1 cellular context compared by ENCODE assay signal in genomic region chr1:15835205-15835740, GRCh38.
TF ChIP-seq lines count a peak whose summit lies in the region.

No MANE protein-coding gene starts in this region.

TF ChIP-seq in HEK293, 187 proteins besides CTCF, POLR2A, EP300 and RAD21 (continued from another document):
- TF ChIP-seq ZNF610 (tag by site-specific recombination; IDR thresholded peaks at IDR 0.05; ENCODE audit: borderline replicate concordance) (peak; percentile 79; the same call in 1 of the 2 replicates), OSR2 (tag by site-specific recombination; IDR thresholded peaks at IDR 0.05) (peak; percentile 12), ZNF302 (tag by site-specific recombination; IDR thresholded peaks at IDR 0.05; ENCODE audit: low read depth) (no peak), ZBTB11 (tag by site-specific recombination; conservative IDR thresholded peaks at IDR 0.05; ENCODE audit: low read depth) (0 out of 2 replicates have a peak, but pooled peaks have one; percentile 29), BCL11B (tag by site-specific recombination; IDR thresholded peaks at IDR 0.05; ENCODE audit: low read depth) (no peak), ZNF660 (tag by site-specific recombination; IDR thresholded peaks at IDR 0.05) (peak; percentile 65; the same call in 1 of the 2 replicates), ZBTB10 (tag by site-specific recombination; IDR thresholded peaks at IDR 0.05) (peak; percentile 74; the same call in 1 of the 2 replicates), ZNF645 (tag by site-specific recombination; IDR thresholded peaks at IDR 0.05) (peak; percentile 53; the same call in 1 of the 2 replicates), ZNF558 (tag by site-specific recombination; IDR thresholded peaks at IDR 0.05) (0 out of 2 replicates have a peak, but pooled peaks have one; percentile 11), ZNF580 (tag by site-specific recombination; IDR thresholded peaks at IDR 0.05) (no peak), ZNF248 (tag by site-specific recombination; IDR thresholded peaks at IDR 0.05) (no peak), ZNF324 (tag by site-specific recombination; IDR thresholded peaks at IDR 0.05) (0 out of 2 replicates have a peak, but pooled peaks have one; percentile 37), ZNF639 (tag by site-specific recombination; IDR thresholded peaks at IDR 0.05) (peak; percentile 25; the same call in 1 of the 2 replicates), PRDM1 (tag by site-specific recombination; IDR thresholded peaks at IDR 0.05) (peak; percentile 85), ZNF362 (tag by site-specific recombination; IDR thresholded peaks at IDR 0.05) (peak; percentile 62; the same call in 1 of the 2 replicates), ZSCAN16 (tag by site-specific recombination; IDR thresholded peaks at IDR 0.05) (no peak), ZNF398 (tag by site-specific recombination; IDR thresholded peaks at IDR 0.05) (no peak), ZNF148 (tag by site-specific recombination; IDR thresholded peaks at IDR 0.05; ENCODE audit: borderline replicate concordance) (no peak), ZNF335 (tag by site-specific recombination; conservative IDR thresholded peaks at IDR 0.05) (peak; percentile 69), INSM2 (tag by site-specific recombination; IDR thresholded peaks at IDR 0.05) (peak; percentile 8; the same call in 1 of the 2 replicates), ZNF184 (tag by site-specific recombination; IDR thresholded peaks at IDR 0.05) (no peak), ZBTB7A (tag by site-specific recombination; IDR thresholded peaks at IDR 0.05; ENCODE audit: low read depth) (0 out of 2 replicates have a peak, but pooled peaks have one; percentile 70), ZNF341 (tag by site-specific recombination; IDR thresholded peaks at IDR 0.05; ENCODE audit: low read depth) (peak; percentile 17; the same call in 1 of the 2 replicates), WT1 (tag by site-specific recombination; IDR thresholded peaks at IDR 0.05) (0 out of 2 replicates have a peak, but pooled peaks have one; percentile 8), ZNF707 (tag by site-specific recombination; IDR thresholded peaks at IDR 0.05) (no peak), ZNF521 (tag by site-specific recombination; IDR thresholded peaks at IDR 0.05) (no peak), ZNF155 (tag by site-specific recombination; IDR thresholded peaks at IDR 0.05) (no peak), ZBTB26 (tag by site-specific recombination; optimal IDR thresholded peaks at IDR 0.05) (no peak), ELK4 (IDR thresholded peaks at IDR 0.05; ENCODE audit: borderline replicate concordance, low read depth, low read length) (no peak), ZNF473 (tag by site-specific recombination; IDR thresholded peaks at IDR 0.05) (no peak), GLIS1 (tag by site-specific recombination; IDR thresholded peaks at IDR 0.05) (peak; percentile 21), ZNF26 (tag by site-specific recombination; IDR thresholded peaks at IDR 0.05) (no peak), OVOL3 (tag by site-specific recombination; IDR thresholded peaks at IDR 0.05) (0 out of 2 replicates have a peak, but pooled peaks have one; percentile 9), FEZF1 (tag by site-specific recombination; IDR thresholded peaks at IDR 0.05) (no peak), ZNF221 (tag by site-specific recombination; IDR thresholded peaks at IDR 0.05; ENCODE audit: borderline replicate concordance) (no peak), ZNF16 (tag by site-specific recombination; IDR thresholded peaks at IDR 0.05; ENCODE audit: low read depth) (no peak)
